ENCODE assay signal across 27 cellular contexts in genomic region chr2:3784731-3785130, GRCh38.
DNase-seq lines count a peak whose midpoint lies in the region; ATAC-seq and TF ChIP-seq lines count a peak whose summit lies in the region.
"Had no signal": no experiment of that assay in that cellular context is flagged by ENCODE, and none has a peak within 500 bp of the region (broad histone marks: within the 10 kb centered on the region; RNA-seq: fewer than 3 reads in every experiment).

No MANE protein-coding gene starts in this region.

- no peak for TF ChIP-seq CTCF in PC-3 (conservative IDR thresholded peaks at IDR 0.05; ENCODE audit: low read depth, low read length)
- TF ChIP-seq CTCF in choroid plexus epithelial cell (conservative IDR thresholded peaks at IDR 0.05; ENCODE audit: low read depth, low read length), result no peak
- TF ChIP-seq CTCF in neural progenitor cell (IDR thresholded peaks at IDR 0.05), result no peak

- H3F3A ChIP-seq in PC-3 (ENCODE audit: low read length, unreplicated experiment), result peaks cover 4% of the 10 kb centered on the region
- no peaks in the 10 kb centered on the region for H3F3A ChIP-seq in neural progenitor cell (ENCODE audit: low read depth)

- H3K27ac ChIP-seq in PC-3 (ENCODE audit: low read length) (peak overlapping the region; percentile 91), neural progenitor cell (no peak overlapping the region)
- H3K27ac ChIP-seq: cardiac muscle cell, coronary artery, esophagus muscularis mucosa, gastroesophageal sphincter, left lung had no signal

- H3K4me3 ChIP-seq in PC-3 (ENCODE audit: low read length) (peak overlapping the region; percentile 44; the same call in 1 of the 2 replicates), choroid plexus epithelial cell (ENCODE audit: low read depth, low read length) (no peak overlapping the region), neural progenitor cell (no peak overlapping the region)
- H3K4me3 ChIP-seq: cardiac muscle cell, coronary artery, esophagus muscularis mucosa, gastroesophageal sphincter, K562, left lung had no signal

- H3K4me2 ChIP-seq in PC-3 (ENCODE audit: low read length) (peak overlapping the region; percentile 79), neural progenitor cell (no peak overlapping the region)

- peaks cover 25% of the 10 kb centered on the region for H3K27me3 ChIP-seq in PC-3 (ENCODE audit: low read length)
- no peaks in the 10 kb centered on the region for H3K27me3 ChIP-seq in neural progenitor cell
- H3K27me3 ChIP-seq: cardiac muscle cell, gastroesophageal sphincter, left lung had no signal

- H3K36me3 ChIP-seq in PC-3 (ENCODE audit: low read depth, low read length), result no peaks in the 10 kb centered on the region
- H3K36me3 ChIP-seq in neural progenitor cell, result no peaks in the 10 kb centered on the region
- H3K36me3 ChIP-seq: cardiac muscle cell, esophagus muscularis mucosa, gastroesophageal sphincter, left lung had no signal

- POLR2A ChIA-PET in PC-3 (lab: Charles Lee; ENCODE audit: unreplicated experiment), result no interaction called here

- H3K27ac Mint-ChIP-seq in neural progenitor cell, result no peak overlapping the region
- H3K27ac Mint-ChIP-seq in effector memory CD8-positive, alpha-beta T cell, result no peak overlapping the region
- H3K27ac Mint-ChIP-seq: activated CD4-positive, alpha-beta T cell treated with anti-CD3 and anti-CD28 coated beads, Interleukin-2, amount 10 ng/mL, durations not matched to agents 7 days and 5 days; activated naive CD4-positive, alpha-beta T cell treated with anti-CD3 and anti-CD28 coated beads, Interleukin-2, amount 10 ng/mL, durations not matched to agents 7 days and 5 days; CD14-positive monocyte; naive B cell; progenitor cell of endocrine pancreas had no signal

- no peaks in the 10 kb centered on the region for H4K20me1 ChIP-seq in PC-3 (ENCODE audit: low read length)
- H4K20me1 ChIP-seq in neural progenitor cell (ENCODE audit: low read depth), result no peaks in the 10 kb centered on the region

- H3K36me3 Mint-ChIP-seq in neural progenitor cell, result no peaks in the 10 kb centered on the region
- H3K36me3 Mint-ChIP-seq in effector memory CD8-positive, alpha-beta T cell (ENCODE audit: insufficient read depth), result peaks cover 3% of the 10 kb centered on the region
- H3K36me3 Mint-ChIP-seq: activated naive CD4-positive, alpha-beta T cell treated with anti-CD3 and anti-CD28 coated beads, Interleukin-2, amount 10 ng/mL, durations not matched to agents 7 days and 5 days; CD14-positive monocyte; naive B cell had no signal

- H2AFZ ChIP-seq in PC-3 (ENCODE audit: low read length), result no peak overlapping the region; the same call in 1 of the 2 replicates
- peak overlapping the region; percentile 39 for H2AFZ ChIP-seq in neural progenitor cell (replicated peaks)

- peaks cover 2% of the 10 kb centered on the region for H3K4me1 Mint-ChIP-seq in neural progenitor cell
- H3K4me1 Mint-ChIP-seq in effector memory CD8-positive, alpha-beta T cell (ENCODE audit: low read depth in 2 of 2), result peaks cover 4 to 5% of the 10 kb centered on the region in 2 donors

- no peaks in the 10 kb centered on the region for H3K9me3 ChIP-seq in PC-3 (ENCODE audit: low read length)
- no peaks in the 10 kb centered on the region for H3K9me3 ChIP-seq in neural progenitor cell (ENCODE audit: low read depth)
- H3K9me3 ChIP-seq: esophagus muscularis mucosa, gastroesophageal sphincter, left lung had no signal

- peak; percentile 22 for DNase-seq in ELR (ENCODE audit: low read depth)
- DNase-seq in PC-3, result peak; percentile 74
- DNase-seq in choroid plexus epithelial cell (ENCODE audit: low read depth), result peak; percentile 69
- no peak for DNase-seq in neural progenitor cell (ENCODE audit: low spot score)
- DNase-seq in NCI-H128 (lab: John Stamatoyannopoulos, UW; ENCODE audit: unreplicated experiment), result no peak
- no peak for DNase-seq in mucosa of gallbladder (ENCODE audit: low spot score)
- no peak for DNase-seq in effector memory CD8-positive, alpha-beta T cell
- DNase-seq: activated CD4-positive, alpha-beta T cell treated with anti-CD3 and anti-CD28 coated beads, Interleukin-2, amount 10 ng/mL, durations not matched to agents 7 days and 5 days; activated naive CD4-positive, alpha-beta T cell treated with anti-CD3 and anti-CD28 coated beads, Interleukin-2, amount 10 ng/mL, durations not matched to agents 7 days and 5 days; amniotic stem cell; DND-41; GOT3; hippocampal formation; left lung; naive B cell; NCI-H1417 treated with DMSO at 0.1 percent for 48 hours; NCI-H748 treated with DMSO at 0.1 percent for 48 hours; stimulated activated naive CD4-positive, alpha-beta T cell treated with Interleukin-2 at 50 U/mL for 16 hours had no signal

- H3K4me1 ChIP-seq in PC-3 (ENCODE audit: insufficient read depth, low read length) (peaks cover 31% of the 10 kb centered on the region), neural progenitor cell (peaks cover 8% of the 10 kb centered on the region)
- H3K4me1 ChIP-seq: esophagus muscularis mucosa, gastroesophageal sphincter, left lung had no signal

- ATAC-seq in PC-3 (0 out of 2 replicates have a peak, but pooled peaks have one; percentile 22), HG03025 (IDR thresholded peaks at IDR 0.05; ENCODE audit: low FRiP score, unreplicated experiment) (no peak)
- ATAC-seq in effector memory CD8-positive, alpha-beta T cell (replicated peaks), result no peak
- ATAC-seq: gastroesophageal sphincter, K562, left lung, sciatic nerve had no signal

- no peaks in the 10 kb centered on the region for H3K9me2 ChIP-seq in PC-3 (replicated peaks; ENCODE audit: low read length)

- H3K9ac ChIP-seq in PC-3 (ENCODE audit: low read length) (peak overlapping the region; percentile 59), neural progenitor cell (no peak overlapping the region)

- no TSS peak for BruUV-seq in PC-3 (replicated peaks; lab: Mats Ljungman, UMichigan)

- CTCF ChIA-PET in PC-3 (lab: Charles Lee), result no interaction called here

- H3K79me2 ChIP-seq in PC-3 (ENCODE audit: low read length), result no peaks in the 10 kb centered on the region
- H3K79me2 ChIP-seq in neural progenitor cell (ENCODE audit: low read depth), result no peaks in the 10 kb centered on the region

- H3K4me3 Mint-ChIP-seq in neural progenitor cell, result no peak overlapping the region
- no peak overlapping the region for H3K4me3 Mint-ChIP-seq in effector memory CD8-positive, alpha-beta T cell
- H3K4me3 Mint-ChIP-seq: activated CD4-positive, alpha-beta T cell treated with anti-CD3 and anti-CD28 coated beads, Interleukin-2, amount 10 ng/mL, durations not matched to agents 7 days and 5 days; activated naive CD4-positive, alpha-beta T cell treated with anti-CD3 and anti-CD28 coated beads, Interleukin-2, amount 10 ng/mL, durations not matched to agents 7 days and 5 days; CD14-positive monocyte; naive B cell had no signal

- peaks cover 3% of the 10 kb centered on the region for H3K9me3 Mint-ChIP-seq in neural progenitor cell
- H3K9me3 Mint-ChIP-seq in effector memory CD8-positive, alpha-beta T cell, result no peaks in the 10 kb centered on the region
- H3K9me3 Mint-ChIP-seq: activated CD4-positive, alpha-beta T cell treated with anti-CD3 and anti-CD28 coated beads, Interleukin-2, amount 10 ng/mL, durations not matched to agents 7 days and 5 days; activated naive CD4-positive, alpha-beta T cell treated with anti-CD3 and anti-CD28 coated beads, Interleukin-2, amount 10 ng/mL, durations not matched to agents 7 days and 5 days had no signal

- H3K27me3 Mint-ChIP-seq in neural progenitor cell (ENCODE audit: insufficient read depth, low read depth), result peaks cover 2% of the 10 kb centered on the region
- H3K27me3 Mint-ChIP-seq in effector memory CD8-positive, alpha-beta T cell, result peaks cover 2 to 6% of the 10 kb centered on the region in 2 donors
- H3K27me3 Mint-ChIP-seq: activated CD4-positive, alpha-beta T cell treated with anti-CD3 and anti-CD28 coated beads, Interleukin-2, amount 10 ng/mL, durations not matched to agents 7 days and 5 days; progenitor cell of endocrine pancreas had no signal

- intact Hi-C loops in PC-3 (cut with micrococcal nuclease), result no loop called here

Comparison
In these comparisons a context has a peak if more than half of its experiments do, and no peak if none do; other contexts are left out.
1. DNase-seq: peak in ELR (single experiment), PC-3 (single experiment) and choroid plexus epithelial cell (single experiment); none in neural progenitor cell (single experiment), NCI-H128 (single experiment), mucosa of gallbladder (single experiment) and effector memory CD8-positive, alpha-beta T cell (0 of 3).